In the genomic region with DNA sequence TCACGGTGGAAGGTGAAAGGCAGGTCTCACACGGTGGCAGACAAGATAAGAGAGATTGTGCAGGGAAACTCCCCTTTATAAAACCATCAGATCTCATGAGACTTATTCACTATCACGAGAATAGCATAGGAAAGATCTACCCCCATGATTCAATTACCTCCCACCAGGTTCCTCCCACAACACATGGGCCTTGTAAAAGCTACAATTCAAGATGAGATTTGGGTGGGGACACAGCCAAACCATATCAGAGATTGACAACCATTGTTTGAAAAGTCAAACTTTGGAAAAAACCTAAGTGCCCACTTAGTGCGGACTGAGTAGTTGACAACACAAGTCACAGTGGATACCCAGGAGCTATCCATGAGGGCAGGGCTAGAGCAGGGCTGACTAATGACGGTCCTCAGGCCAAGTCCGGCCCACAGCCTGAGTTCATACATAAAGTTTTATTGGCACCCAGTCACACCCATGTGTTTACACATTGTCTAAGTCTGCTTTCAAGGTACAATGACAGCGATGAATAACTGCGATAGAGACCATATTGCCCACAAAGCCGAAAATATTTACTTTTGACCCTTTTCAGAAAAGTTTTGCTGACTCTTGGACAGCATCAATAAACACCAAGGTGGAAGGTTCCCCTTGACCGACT, we compare ENCODE assay signal across 15 cellular contexts.
"Had no signal": no experiment of that assay in that cellular context is flagged by ENCODE, and none has a peak within 500 bp of the region (broad histone marks: within the 10 kb centered on the region; RNA-seq: fewer than 3 reads in every experiment).

No MANE protein-coding gene starts in this region.

- H3K36me3 ChIP-seq: heart left ventricle, stomach had no signal

- H3K9me3 ChIP-seq: heart left ventricle, stomach, testis had no signal

- H3K27ac ChIP-seq: heart left ventricle, skin epidermis, stomach, testis had no signal

- H3K27ac Mint-ChIP-seq: activated naive CD4-positive, alpha-beta T cell treated with anti-CD3 and anti-CD28 coated beads for 36 hours; activated naive CD8-positive, alpha-beta T cell treated with anti-CD3 and anti-CD28 coated beads, Interleukin-2, amount 50 U/mL, for 24 hours; T-cell had no signal

- FAIRE-seq: frontal cortex had no signal

- H3K9me3 Mint-ChIP-seq: activated naive CD4-positive, alpha-beta T cell treated with anti-CD3 and anti-CD28 coated beads for 36 hours; activated naive CD8-positive, alpha-beta T cell treated with anti-CD3 and anti-CD28 coated beads, Interleukin-2, amount 50 U/mL, for 24 hours; naive B cell; T-cell had no signal

- H3K36me3 Mint-ChIP-seq: naive B cell, T-cell had no signal

- H3K4me3 ChIP-seq: heart left ventricle, skin epidermis, stomach, testis had no signal

- H3K4me3 Mint-ChIP-seq: activated naive CD4-positive, alpha-beta T cell treated with anti-CD3 and anti-CD28 coated beads for 36 hours; activated naive CD8-positive, alpha-beta T cell treated with anti-CD3 and anti-CD28 coated beads, Interleukin-2, amount 50 U/mL, for 24 hours; T-cell had no signal

- DNase-seq: activated CD4-positive, alpha-beta T cell treated with anti-CD3 and anti-CD28 coated beads, Interleukin-2, amount 50 U/mL, for 4 hours; activated CD4-positive, CD25-positive, alpha-beta regulatory T cell treated with anti-CD3 and anti-CD28 coated beads, Interleukin-2, amount 50 U/mL, for 72 hours; activated naive CD4-positive, alpha-beta T cell treated with anti-CD3 and anti-CD28 coated beads for 36 hours; activated naive CD8-positive, alpha-beta T cell treated with anti-CD3 and anti-CD28 coated beads, Interleukin-2, amount 50 U/mL, for 24 hours; activated T-cell treated with anti-CD3 and anti-CD28 coated beads for 4 hours; cerebellar nuclear complex; heart left ventricle; naive B cell; stomach; T-cell; T-helper 9 cell; testis had no signal

- ATAC-seq: activated naive CD8-positive, alpha-beta T cell treated with anti-CD3 and anti-CD28 coated beads, Interleukin-2, amount 50 U/mL, for 24 hours; left lobe of liver; T-cell had no signal

- H3K27me3 ChIP-seq: heart left ventricle, stomach, testis had no signal
